Comparison of ENCODE assay signal across 8 cellular contexts in the genomic region with DNA sequence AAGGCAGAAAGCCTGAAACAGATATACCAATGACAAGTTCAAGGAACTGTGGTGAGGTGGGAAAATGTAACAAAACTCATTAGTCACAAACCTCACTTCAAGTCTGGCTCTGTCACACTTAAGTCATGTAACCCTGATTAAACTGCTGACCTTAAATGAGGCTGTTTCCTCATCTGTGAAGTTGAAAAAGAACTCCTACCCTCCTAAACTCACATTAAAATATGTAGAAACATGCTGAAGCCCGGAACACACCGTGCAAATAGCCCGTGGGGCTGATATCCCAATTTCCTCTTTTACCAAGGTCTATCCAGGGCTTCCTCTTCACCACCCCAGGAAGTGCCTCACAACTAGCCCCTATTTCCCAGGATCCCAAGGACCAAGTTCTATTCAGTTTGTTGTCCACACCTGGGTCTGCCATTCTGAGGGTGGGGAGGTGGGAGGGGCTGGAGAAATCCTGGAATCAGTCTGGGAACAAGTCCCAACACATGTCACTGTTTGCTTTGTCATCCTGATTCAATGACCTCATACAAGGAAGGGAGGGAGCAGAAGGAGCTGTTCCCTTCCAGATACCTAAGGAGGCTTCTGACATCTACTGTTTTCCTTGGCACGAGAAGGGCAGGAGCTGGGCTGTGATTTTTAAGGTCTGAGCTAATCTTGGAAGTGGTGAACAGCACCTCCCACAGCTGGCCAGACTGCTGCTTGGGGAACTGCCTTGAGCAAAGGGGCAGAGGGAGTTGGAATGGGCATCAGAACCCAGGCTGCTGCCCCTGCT. TPM values are rescaled to one million over a fixed set of nuclear protein-coding genes. Genes with fewer than 3 reads are reported as not detected.
DNase-seq lines count a peak whose midpoint lies in the region; ATAC-seq and TF ChIP-seq lines count a peak whose summit lies in the region.

No MANE protein-coding gene starts in this region.

- DNase-seq in COLO668 (lab: John Stamatoyannopoulos, UW; ENCODE audit: unreplicated experiment) (peak; percentile 30), MG63 (peak; percentile 96), colonic mucosa (peak; percentile 86), endodermal cell (no peak), hippocampal formation (lab: John Stamatoyannopoulos, UW) (no peak)

- no peaks in the 10 kb centered on the region for H3K27me3 Mint-ChIP-seq in endodermal cell (ENCODE audit: insufficient read depth)

- 84 to 90% methylated on average over 2 to 4 of the region's 4 CpGs for WGBS in endodermal cell (ENCODE audit: insufficient coverage in 1 of 2, insufficient read length in 1 of 2), 2 experiments

- H3K9ac ChIP-seq in colonic mucosa (ENCODE audit: low read depth in 2 of 2, low read length in 2 of 2) (no peak overlapping the region), mucosa of stomach (ENCODE audit: low read length) (peak overlapping the region; percentile 55), endodermal cell (ENCODE audit: extremely low read depth, low read length, poor library complexity, severe bottlenecking) (no peak overlapping the region)

- no peaks in the 10 kb centered on the region for H3K4me1 ChIP-seq in colonic mucosa
- H3K4me1 ChIP-seq in mucosa of stomach (ENCODE audit: control insufficient read depth, insufficient read depth, low read length) = peaks cover 28% of the 10 kb centered on the region
- peaks cover 16% of the 10 kb centered on the region for H3K4me1 ChIP-seq in endodermal cell (ENCODE audit: control insufficient read depth, insufficient read depth, low read length)

- no peak overlapping the region for H3K4me3 ChIP-seq in MG63
- H3K4me3 ChIP-seq in colonic mucosa = no peak overlapping the region
- H3K4me3 ChIP-seq in mucosa of stomach (ENCODE audit: low read length) = no peak overlapping the region
- no peak overlapping the region for H3K4me3 ChIP-seq in endodermal cell (ENCODE audit: low read length)

- H3K27ac Mint-ChIP-seq in endodermal cell = no peak overlapping the region

- peaks cover 24% of the 10 kb centered on the region for H3K4me1 Mint-ChIP-seq in endodermal cell

- no peak overlapping the region for H3K4me3 Mint-ChIP-seq in endodermal cell

- no peaks in the 10 kb centered on the region for H3K9me3 Mint-ChIP-seq in endodermal cell

- no peaks in the 10 kb centered on the region for H3K36me3 ChIP-seq in MG63
- H3K36me3 ChIP-seq in colonic mucosa = no peaks in the 10 kb centered on the region
- no peaks in the 10 kb centered on the region for H3K36me3 ChIP-seq in mucosa of stomach (ENCODE audit: control insufficient read depth, insufficient read depth, low read length)
- no peaks in the 10 kb centered on the region for H3K36me3 ChIP-seq in endodermal cell (ENCODE audit: control insufficient read depth, insufficient read depth, low read length)

- TF ChIP-seq CTCF in colonic mucosa (IDR thresholded peaks at IDR 0.05) (no peak), endodermal cell (conservative IDR thresholded peaks at IDR 0.05) (no peak)

- intact Hi-C loops in colonic mucosa (cut with DNase I) = no loop called here

- H3K27ac ChIP-seq in colonic mucosa (peak overlapping the region; percentile 68), endodermal cell (ENCODE audit: low read depth, low read length) (no peak overlapping the region)

- ATAC-seq in GM19455 (IDR thresholded peaks at IDR 0.05; ENCODE audit: unreplicated experiment) (no peak), HG03342 (IDR thresholded peaks at IDR 0.05; ENCODE audit: unreplicated experiment) (no peak)

- H3K9me3 ChIP-seq in MG63 = no peaks in the 10 kb centered on the region
- no peaks in the 10 kb centered on the region for H3K9me3 ChIP-seq in colonic mucosa
- no peaks in the 10 kb centered on the region for H3K9me3 ChIP-seq in mucosa of stomach (ENCODE audit: control insufficient read depth, low read length)
- H3K9me3 ChIP-seq in endodermal cell (ENCODE audit: control insufficient read depth, low read length) = no peaks in the 10 kb centered on the region

- H3K36me3 Mint-ChIP-seq in endodermal cell (ENCODE audit: low read depth) = no peaks in the 10 kb centered on the region

- H3K27me3 ChIP-seq in MG63 (no peaks in the 10 kb centered on the region), colonic mucosa (no peaks in the 10 kb centered on the region), mucosa of stomach (ENCODE audit: control insufficient read depth, insufficient read depth, low read length) (no peaks in the 10 kb centered on the region), endodermal cell (ENCODE audit: control insufficient read depth, insufficient read depth, low read length, poor library complexity, severe bottlenecking) (no peaks in the 10 kb centered on the region)

RNA-seq across cellular contexts. Expression of gene SLC4A1AP, which starts 42.3 kb away (rescaled TPM):
- 27.1 and 37.8 TPM in 2 replicates for total RNA-seq in MG63 (2014; rRNA removed; shearing (Covaris generic); ENCODE audit: low replicate concordance)
- total RNA-seq in colonic mucosa (10 to 100 TPM; 16.1 to 17.1 TPM), endodermal cell (10 to 100 TPM; 24.7 to 24.9 TPM)
- polyA plus RNA-seq in endodermal cell (2013, experiment 1 of 2) = 23.7 TPM
- 26.1 TPM for polyA plus RNA-seq in endodermal cell (2013, experiment 2 of 2)

RNA-seq across cellular contexts. Expression of gene SUPT7L, which starts 42.6 kb away (rescaled TPM):
- total RNA-seq in MG63 (2014; rRNA removed; shearing (Covaris generic); ENCODE audit: low replicate concordance) = 11.3 and 14.7 TPM in 2 replicates
- total RNA-seq in colonic mucosa (10 to 100 TPM; 20.8 to 23.9 TPM), endodermal cell (10 to 100 TPM; 43.3 to 43.9 TPM)
- polyA plus RNA-seq in endodermal cell (2013, experiment 1 of 2) = 40.9 TPM
- polyA plus RNA-seq in endodermal cell (2013, experiment 2 of 2) = 36.3 TPM

Comparison
In these comparisons a context has a peak if more than half of its experiments do, and no peak if none do; other contexts are left out.
1. DNase-seq: peak in COLO668 (single experiment), MG63 (single experiment) and colonic mucosa (single experiment); none in endodermal cell (single experiment) and hippocampal formation (0 of 2).